18 cellular contexts compared by ENCODE assay signal in genomic region chr3:39550343-39550742, GRCh38.
"Had no signal": no experiment of that assay in that cellular context is flagged by ENCODE, and none has a peak within 500 bp of the region (broad histone marks: within the 10 kb centered on the region; RNA-seq: fewer than 3 reads in every experiment).

No MANE protein-coding gene starts in this region.

- H3K4me1 ChIP-seq: heart left ventricle, psoas muscle, tibial artery, upper lobe of left lung, uterus had no signal

- H3K9me3 ChIP-seq: neutrophil, psoas muscle, right lobe of liver, tibial artery, upper lobe of left lung, uterus had no signal

- H3K27me3 ChIP-seq: neutrophil, right lobe of liver, tibial artery, upper lobe of left lung, uterus had no signal

- FAIRE-seq: endometrium, frontal cortex had no signal

- H3K27ac ChIP-seq: heart left ventricle, neutrophil, psoas muscle, right lobe of liver, tibial artery, upper lobe of left lung, uterus had no signal

- ATAC-seq: esophagus mucosa; heart left ventricle; left colon; naive thymus-derived CD4-positive, alpha-beta T cell; psoas muscle; right lobe of liver; stimulated activated effector memory CD8-positive, alpha-beta T cell treated with anti-CD3 and anti-CD28 coated beads, Interleukin-12 subunit alpha, Interleukin-12 subunit beta, amount 100 ng/mL, for 72 hours had no signal

- H3K36me3 ChIP-seq: heart left ventricle, neutrophil, right lobe of liver, tibial artery, upper lobe of left lung, uterus had no signal

- DNase-seq: effector memory CD4-positive, alpha-beta T cell; heart left ventricle; hippocampal formation; left colon; naive thymus-derived CD4-positive, alpha-beta T cell; psoas muscle; retina; right lobe of liver; stimulated activated CD4-positive, alpha-beta T cell treated with anti-CD3 and anti-CD28 coated beads, Interleukin-4, amount 100 ng/mL, for 1 hour; stimulated activated CD8-positive, alpha-beta memory T cell treated with anti-CD3 and anti-CD28 coated beads, Interleukin-4, amount 100 ng/mL, for 48 hours; tibial artery; upper lobe of left lung; uterus had no signal

- H3K4me3 ChIP-seq: heart left ventricle, psoas muscle, right lobe of liver, tibial artery, upper lobe of left lung, uterus had no signal
